2 cellular contexts compared by ENCODE assay signal in genomic region chr14:76948976-76949375, GRCh38.
TF ChIP-seq lines count a peak whose summit lies in the region.

No MANE protein-coding gene starts in this region.

TF ChIP-seq in A549, 52 proteins besides CTCF, POLR2A, EP300 and RAD21 (continued from another document):
- no peak for TF ChIP-seq POLR2AphosphoS2 (conservative IDR thresholded peaks at IDR 0.05; ENCODE audit: low read length)
- TF ChIP-seq FOSB (CRISPR knock-in tag; IDR thresholded peaks at IDR 0.05), result no peak
- no peak for TF ChIP-seq HOXB5 (CRISPR knock-in tag; IDR thresholded peaks at IDR 0.05)
- no peak for TF ChIP-seq TP53 (CRISPR knock-in tag; IDR thresholded peaks at IDR 0.05)
- TF ChIP-seq CHD4 (IDR thresholded peaks at IDR 0.05; ENCODE audit: borderline replicate concordance), result no peak
- no peak for TF ChIP-seq ATOH8 (CRISPR knock-in tag; IDR thresholded peaks at IDR 0.05; ENCODE audit: low read depth)
- TF ChIP-seq, protein P1, sequence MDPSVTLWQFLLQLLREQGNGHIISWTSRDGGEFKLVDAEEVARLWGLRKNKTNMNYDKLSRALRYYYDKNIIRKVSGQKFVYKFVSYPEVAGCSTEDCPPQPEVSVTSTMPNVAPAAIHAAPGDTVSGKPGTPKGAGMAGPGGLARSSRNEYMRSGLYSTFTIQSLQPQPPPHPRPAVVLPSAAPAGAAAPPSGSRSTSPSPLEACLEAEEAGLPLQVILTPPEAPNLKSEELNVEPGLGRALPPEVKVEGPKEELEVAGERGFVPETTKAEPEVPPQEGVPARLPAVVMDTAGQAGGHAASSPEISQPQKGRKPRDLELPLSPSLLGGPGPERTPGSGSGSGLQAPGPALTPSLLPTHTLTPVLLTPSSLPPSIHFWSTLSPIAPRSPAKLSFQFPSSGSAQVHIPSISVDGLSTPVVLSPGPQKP (IDR thresholded peaks at IDR 0.05; ENCODE audit: low read depth, low read length), result no peak

TF ChIP-seq in HCT116, 20 proteins besides CTCF, POLR2A, EP300 and RAD21 (continued from another document):
- TF ChIP-seq EZH2phosphoT487 (IDR thresholded peaks at IDR 0.05; ENCODE audit: borderline replicate concordance), result no peak
- TF ChIP-seq TCF7L2 (IDR thresholded peaks at IDR 0.05; ENCODE audit: borderline replicate concordance, extremely low read depth, insufficient read depth, insufficient read length), result no peak
- no peak for TF ChIP-seq CEBPB (IDR thresholded peaks at IDR 0.05; ENCODE audit: low read depth)
- TF ChIP-seq ELF1 (IDR thresholded peaks at IDR 0.05; ENCODE audit: borderline replicate concordance, low read depth), result no peak
- no peak for TF ChIP-seq EGR1 (IDR thresholded peaks at IDR 0.05; ENCODE audit: low read depth)
- no peak for TF ChIP-seq SP1 (IDR thresholded peaks at IDR 0.05; ENCODE audit: low read depth)
- TF ChIP-seq YY1 (IDR thresholded peaks at IDR 0.05; ENCODE audit: extremely low read depth, insufficient replicate concordance, low read depth, low read length), result no peak
- TF ChIP-seq ATF3 (IDR thresholded peaks at IDR 0.05), result no peak
- no peak for TF ChIP-seq EZH2 (IDR thresholded peaks at IDR 0.05)
- TF ChIP-seq, protein P2, sequence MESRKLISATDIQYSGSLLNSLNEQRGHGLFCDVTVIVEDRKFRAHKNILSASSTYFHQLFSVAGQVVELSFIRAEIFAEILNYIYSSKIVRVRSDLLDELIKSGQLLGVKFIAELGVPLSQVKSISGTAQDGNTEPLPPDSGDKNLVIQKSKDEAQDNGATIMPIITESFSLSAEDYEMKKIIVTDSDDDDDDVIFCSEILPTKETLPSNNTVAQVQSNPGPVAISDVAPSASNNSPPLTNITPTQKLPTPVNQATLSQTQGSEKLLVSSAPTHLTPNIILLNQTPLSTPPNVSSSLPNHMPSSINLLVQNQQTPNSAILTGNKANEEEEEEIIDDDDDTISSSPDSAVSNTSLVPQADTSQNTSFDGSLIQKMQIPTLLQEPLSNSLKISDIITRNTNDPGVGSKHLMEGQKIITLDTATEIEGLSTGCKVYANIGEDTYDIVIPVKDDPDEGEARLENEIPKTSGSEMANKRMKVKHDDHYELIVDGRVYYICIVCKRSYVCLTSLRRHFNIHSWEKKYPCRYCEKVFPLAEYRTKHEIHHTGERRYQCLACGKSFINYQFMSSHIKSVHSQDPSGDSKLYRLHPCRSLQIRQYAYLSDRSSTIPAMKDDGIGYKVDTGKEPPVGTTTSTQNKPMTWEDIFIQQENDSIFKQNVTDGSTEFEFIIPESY (IDR thresholded peaks at IDR 0.05; ENCODE audit: extremely low read depth, insufficient replicate concordance, low read length), result no peak
